ENCODE assay signal across 8 cellular contexts in genomic region chr3:43288850-43289249, GRCh38. TPM values are rescaled to one million over a fixed set of nuclear protein-coding genes. Genes with fewer than 3 reads are reported as not detected.
DNase-seq lines count a peak whose midpoint lies in the region; ATAC-seq and TF ChIP-seq lines count a peak whose summit lies in the region.

No MANE protein-coding gene starts in this region.

- H3K36me3 ChIP-seq in skeletal muscle satellite cell (ENCODE audit: insufficient read depth, low read length), result no peaks in the 10 kb centered on the region

- H3K27me3 ChIP-seq in foreskin keratinocyte (no peaks in the 10 kb centered on the region), skeletal muscle satellite cell (ENCODE audit: control insufficient read depth, insufficient read depth, low read length) (no peaks in the 10 kb centered on the region)

- TF ChIP-seq CTCF in GM12865 (IDR thresholded peaks at IDR 0.05; ENCODE audit: insufficient read depth, low read depth, low read length, missing control alignments) (no peak), WI38 (IDR thresholded peaks at IDR 0.05; ENCODE audit: low read depth, low read length) (no peak), foreskin keratinocyte (conservative IDR thresholded peaks at IDR 0.05) (no peak)

- H3K4me2 ChIP-seq in skeletal muscle satellite cell (ENCODE audit: low read length), result peak overlapping the region; percentile 84

- H3K9me3 ChIP-seq in skeletal muscle satellite cell (replicated peaks; ENCODE audit: low read length), result no peaks in the 10 kb centered on the region

- ATAC-seq in foreskin keratinocyte, result no peak
- no peak for ATAC-seq in GM18520 (IDR thresholded peaks at IDR 0.05; ENCODE audit: unreplicated experiment)

- H3K27ac ChIP-seq in foreskin keratinocyte, result peak overlapping the region; percentile 87

- peaks cover 53% of the 10 kb centered on the region for H3K4me1 ChIP-seq in foreskin keratinocyte
- H3K4me1 ChIP-seq in skeletal muscle satellite cell (ENCODE audit: control insufficient read depth, insufficient read depth, low read length), result peaks cover 32% of the 10 kb centered on the region

- peak overlapping the region; percentile 89 for H3K4me3 ChIP-seq in GM12865 (ENCODE audit: low read depth, low read length)
- H3K4me3 ChIP-seq in WI38 (ENCODE audit: low read depth, low read length), result peak overlapping the region; percentile 90
- peak overlapping the region; percentile 89 for H3K4me3 ChIP-seq in skeletal muscle satellite cell (ENCODE audit: low read length)

- peak overlapping the region; percentile 94 for H3K9ac ChIP-seq in skeletal muscle satellite cell (ENCODE audit: low read depth, low read length)

- DNase-seq in GM12865 (ENCODE audit: low read depth), result no peak
- DNase-seq in foreskin keratinocyte, result no peak
- no peak for DNase-seq in globus pallidus (ENCODE audit: low spot score)
- no peak for DNase-seq in A172 (ENCODE audit: low spot score)
- no peak for DNase-seq in ureter (ENCODE audit: low spot score)

RNA-seq across cellular contexts. Expression of gene SNRK, which starts 2.5 kb away (rescaled TPM):
- total RNA-seq in foreskin keratinocyte (29.4 and 36.0 TPM in 2 replicates), ureter (51.4 TPM)
- polyA plus RNA-seq in foreskin keratinocyte, result 6.0 and 7.2 TPM in 2 replicates
- 8.5 and 12.4 TPM in 2 replicates for total RNA-seq in skeletal muscle satellite cell (2012; rRNA removed)
- 11.6 and 16.5 TPM in 2 replicates for total RNA-seq in A172 (2014; rRNA removed; shearing (Covaris generic))
